19 cellular contexts compared by ENCODE assay signal in genomic region chr5:177609076-177610059, GRCh38. TPM values are rescaled to one million over a fixed set of nuclear protein-coding genes. Genes with fewer than 3 reads are reported as not detected.
DNase-seq lines count a peak whose midpoint lies in the region; ATAC-seq, FAIRE-seq and TF ChIP-seq lines count a peak whose summit lies in the region.
"Had no signal": no experiment of that assay in that cellular context is flagged by ENCODE, and none has a peak within 500 bp of the region (broad histone marks: within the 10 kb centered on the region; RNA-seq: fewer than 3 reads in every experiment).

No MANE protein-coding gene starts in this region.

- H3K4me1 ChIP-seq in Karpas-422 (ENCODE audit: low read length) (no peaks in the 10 kb centered on the region), H1 (replicated peaks in 1 of 4; ENCODE audit: control insufficient read depth in 3 of 4, insufficient read depth in 4 of 4, low read length in 3 of 4) (peaks cover 0 to 17% (median 10%) of the 10 kb centered on the region in 4 experiments; a peak in 5 of 7 replicates), thyroid gland (peaks cover 0 to 8% of the 10 kb centered on the region in 2 donors)

- intact Hi-C loops in sciatic nerve (cut with DNase I) (no loop called here), thyroid gland (cut with DNase I) (no loop called here)

- H2BK20ac ChIP-seq in H1 (ENCODE audit: low read length) = no peak overlapping the region

- ATAC-seq in sciatic nerve = no peak

- H3K36me3 ChIP-seq in Karpas-422 (ENCODE audit: insufficient read depth, low read length) (no peaks in the 10 kb centered on the region; the same call in 1 of the 2 replicates), H1 (ENCODE audit: control insufficient read depth in 2 of 4, insufficient read depth in 4 of 4, low read length in 3 of 4) (peaks cover 0 to 7% (median 0%) of the 10 kb centered on the region in 4 experiments; a peak in 2 of 8 replicates), thyroid gland (no peaks in the 10 kb centered on the region)

- H2BK15ac ChIP-seq in H1 (ENCODE audit: low read length) = no peak overlapping the region

- H3K9ac ChIP-seq in Karpas-422 (ENCODE audit: low read length) = no peak overlapping the region
- no peak overlapping the region for H3K9ac ChIP-seq in H1 (replicated peaks in 1 of 4; ENCODE audit: extremely low read depth in 1 of 4, low read depth in 3 of 4, low read length in 3 of 4)
- H3K9ac ChIP-seq: GM23248, KMS-11 had no signal

- no peak overlapping the region for H3K56ac ChIP-seq in H1 (replicated peaks; ENCODE audit: insufficient read length, low read depth, low read length)

- no peaks in the 10 kb centered on the region for H3K9me3 Mint-ChIP-seq in type B pancreatic cell
- H3K9me3 Mint-ChIP-seq: CD4-positive, CD25-positive, alpha-beta regulatory T cell had no signal

- no peak for TF ChIP-seq RAD21 in H1 (IDR thresholded peaks at IDR 0.05 in 1 of 2, conservative IDR thresholded peaks at IDR 0.05 in 1 of 2; ENCODE audit: low read depth in 2 of 2, low read length in 2 of 2)

- 91% methylated on average over 20 of the region's 21 CpGs; no CpG with 5 or more reads in 1 of the 2 experiments for WGBS in H1 (ENCODE audit: extremely low coverage in 1 of 2, insufficient coverage in 1 of 2, insufficient read length in 1 of 2, insufficient replicate concordance in 2 of 2, low coverage in 1 of 2, low lambda C conversion rate in 2 of 2, missing lambda C conversion rate in 1 of 2), 2 experiments
- WGBS in thyroid gland, 2 donors = 84% methylated on average over 6 to 16 of the region's 21 CpGs

- no peaks in the 10 kb centered on the region for H3K79me1 ChIP-seq in H1 (ENCODE audit: low read depth, low read length)

- no peaks in the 10 kb centered on the region for H4K20me1 ChIP-seq in Karpas-422 (ENCODE audit: insufficient read depth, low read depth, low read length)
- peaks cover 0 to 4% of the 10 kb centered on the region in 2 experiments for H4K20me1 ChIP-seq in H1 (replicated peaks in 1 of 2; ENCODE audit: control insufficient read depth in 1 of 2, insufficient read depth in 2 of 2, low read length in 2 of 2)

- no peak overlapping the region for H3K27ac ChIP-seq in Karpas-422 (ENCODE audit: low read length)
- no peak overlapping the region for H3K27ac ChIP-seq in H1 (ENCODE audit: low read depth, low read length)
- H3K27ac ChIP-seq in thyroid gland = no peak overlapping the region
- H3K27ac ChIP-seq: GM23248, KMS-11, PC-9 had no signal

- no peak overlapping the region for H3K4ac ChIP-seq in H1 (replicated peaks; ENCODE audit: insufficient read length, low read depth, low read length)

- no peaks in the 10 kb centered on the region for H3K9me2 ChIP-seq in Karpas-422 (replicated peaks; ENCODE audit: insufficient read depth, low read length)

- no peaks in the 10 kb centered on the region for H3K27me3 Mint-ChIP-seq in type B pancreatic cell
- H3K27me3 Mint-ChIP-seq: CD4-positive, CD25-positive, alpha-beta regulatory T cell had no signal

- FAIRE-seq in GM12891 (lab: Jason Lieb, UNC) = no peak
- no peak for FAIRE-seq in H1 (lab: Jason Lieb, UNC)

- no peak overlapping the region for H3K18ac ChIP-seq in H1 (ENCODE audit: extremely low read depth, low read length)

- H3K79me2 ChIP-seq in Karpas-422 (ENCODE audit: low read length) (no peaks in the 10 kb centered on the region), H1 (ENCODE audit: control insufficient read depth in 1 of 2, insufficient read depth in 2 of 2, low read length in 2 of 2) (no peaks in the 10 kb centered on the region)

- no peak overlapping the region for H2AK5ac ChIP-seq in H1 (ENCODE audit: low read depth, low read length)

- H3K27ac Mint-ChIP-seq in type B pancreatic cell = no peak overlapping the region

- H3K36me3 Mint-ChIP-seq in type B pancreatic cell = peaks cover 8% of the 10 kb centered on the region

- CTCF ChIA-PET in H1 (lab: Charles Lee; ENCODE audit: partially characterized antibody) = interaction anchor here (0.6 to 2.4 kb wide), 7 partner anchors 10 to 457 kb away, joined by 3 to 14 read pairs (median 5); no protein-coding TSS in a partner anchor

- no peak overlapping the region for H2BK120ac ChIP-seq in H1 (replicated peaks; ENCODE audit: low read depth, low read length)

- no peak overlapping the region; the same call in 1 of the 2 replicates for H2BK5ac ChIP-seq in H1 (ENCODE audit: low read depth, low read length)

- H3K23ac ChIP-seq in H1 (ENCODE audit: insufficient read length) = no peak overlapping the region

- H4K5ac ChIP-seq in H1 (ENCODE audit: insufficient read length, low read depth, low read length) = no peak overlapping the region

- H3K9me3 ChIP-seq in Karpas-422 (ENCODE audit: low read length) (no peaks in the 10 kb centered on the region), H1 (ENCODE audit: insufficient read depth in 2 of 2, low read depth in 1 of 2, low read length in 1 of 2) (no peaks in the 10 kb centered on the region), thyroid gland (no peaks in the 10 kb centered on the region)

- no peaks in the 10 kb centered on the region for H3K23me2 ChIP-seq in H1 (ENCODE audit: low read depth, low read length)

- H4K91ac ChIP-seq in H1 (replicated peaks; ENCODE audit: insufficient read length, low read length) = no peak overlapping the region

- TF ChIP-seq EP300 in H1 (IDR thresholded peaks at IDR 0.05; ENCODE audit: borderline replicate concordance in 1 of 2, low read depth in 2 of 2, low read length in 2 of 2) = no peak

- no peak overlapping the region for H2BK12ac ChIP-seq in H1 (ENCODE audit: low read depth, low read length)

- H3K4me3 ChIP-seq in Karpas-422 (ENCODE audit: low read length) (no peak overlapping the region), H1 (ENCODE audit: extremely low read depth in 1 of 4, insufficient read depth in 2 of 4, low read depth in 3 of 4, low read length in 4 of 4) (no peak overlapping the region), thyroid gland (replicated peaks in 1 of 3) (no peak overlapping the region)
- H3K4me3 ChIP-seq: GM23248, PC-9 had no signal

- H4K8ac ChIP-seq in H1 (ENCODE audit: extremely low read depth, insufficient read depth, low read length) = no peak overlapping the region

- DNase-seq in GM12891 (ENCODE audit: insufficient read length, low spot score) = no peak
- peak; percentile 37 for DNase-seq in Karpas-422
- peak in 1 of 2 experiments; percentile 45 for DNase-seq in H1 (ENCODE audit: low read depth in 1 of 2, low spot score in 2 of 2)
- peak; percentile 49 for DNase-seq in sciatic nerve (ENCODE audit: low spot score)
- DNase-seq in thyroid gland = no peak
- no peak for DNase-seq in HuH-7 (ENCODE audit: low spot score)
- no peak for DNase-seq in type B pancreatic cell (ENCODE audit: extremely low spot score, unreplicated experiment)
- DNase-seq: ACHN; AML-193; CD4-positive, CD25-positive, alpha-beta regulatory T cell; EL; GM23248; NCI-H1048; NCI-H146; NCI-H2081 treated with DMSO at 0.1 percent for 48 hours; NCI-H524 treated with DMSO at 0.1 percent for 48 hours; NK-92 treated with Interleukin-12 subunit alpha and Interleukin-12 subunit beta, amount 100 ng/mL, for 24 hours; PC-9 had no signal

- no peak for TF ChIP-seq CTCF in H1 (IDR thresholded peaks at IDR 0.05; ENCODE audit: control extremely low read depth in 1 of 3, insufficient read depth in 1 of 3, low read depth in 1 of 3, low read length in 3 of 3)
- no peak for TF ChIP-seq CTCF in thyroid gland (IDR thresholded peaks at IDR 0.05)
- no peak for TF ChIP-seq CTCF in type B pancreatic cell (conservative IDR thresholded peaks at IDR 0.05)

- POLR2A ChIA-PET in H1 (lab: Charles Lee; ENCODE audit: partially characterized antibody) = interaction anchor here (0.6 to 8.5 kb wide), 5 partner anchors 9 to 54 kb away, joined by 3 to 72 read pairs (median 5); partner anchors contain the start of genes B4GALT7 and TMED9

- H3K4me2 ChIP-seq in Karpas-422 (ENCODE audit: low read depth, low read length, poor library complexity, severe bottlenecking) (no peak overlapping the region), H1 (ENCODE audit: insufficient read depth in 1 of 2, low read depth in 2 of 2, low read length in 2 of 2) (no peak overlapping the region)
- H3K4me2 ChIP-seq: KMS-11, PC-9 had no signal

- peaks cover 8% of the 10 kb centered on the region for H3K4me1 Mint-ChIP-seq in type B pancreatic cell (ENCODE audit: unreplicated experiment)

- no peak overlapping the region for H3K14ac ChIP-seq in H1 (ENCODE audit: insufficient read length)

- H3K27me3 ChIP-seq in Karpas-422 (ENCODE audit: low read length) (no peaks in the 10 kb centered on the region), H1 (replicated peaks in 1 of 4; ENCODE audit: control insufficient read depth in 3 of 4, extremely low read depth in 1 of 4, insufficient read depth in 3 of 4, low read length in 3 of 4) (no peaks in the 10 kb centered on the region), thyroid gland (no peaks in the 10 kb centered on the region)

- no peak for TF ChIP-seq POLR2A in GM12891 (IDR thresholded peaks at IDR 0.05; ENCODE audit: low read depth, low read length)
- no peak for TF ChIP-seq POLR2A in H1 (IDR thresholded peaks at IDR 0.05; ENCODE audit: control extremely low read depth in 1 of 2, low read depth in 2 of 2, low read length in 2 of 2)
- TF ChIP-seq POLR2A in thyroid gland (IDR thresholded peaks at IDR 0.05) = no peak

- no peak overlapping the region for H3K4me3 Mint-ChIP-seq in type B pancreatic cell
- H3K4me3 Mint-ChIP-seq: CD4-positive, CD25-positive, alpha-beta regulatory T cell had no signal

- H2AFZ ChIP-seq in Karpas-422 (ENCODE audit: low read length) (no peak overlapping the region), H1 (ENCODE audit: low read length) (no peak overlapping the region)
- H2AFZ ChIP-seq: GM23248, PC-9 had no signal

RNA-seq across cellular contexts. Expression of gene B4GALT7, which starts 9.4 kb away (rescaled TPM):
- 13.4 TPM for polyA plus RNA-seq in GM12891 (2012; ENCODE audit: low read depth, missing spikeins)
- 24.8 and 42.2 TPM in 2 replicates for total RNA-seq in Karpas-422 (2014; rRNA removed; shearing (Covaris generic); ENCODE audit: low replicate concordance)
- 17.3 and 18.7 TPM in 2 replicates for total RNA-seq in H1 (2021; fragmentation: NEBNext Ultra II Directional; extraction: Animal tissue kit (Norgen Biotek cat#: 25700))
- polyA plus RNA-seq in H1 (2011; rRNA removed) = 31.9 and 38.1 TPM in 2 replicates
- 20.5 TPM for polyA plus RNA-seq in H1 (2011; cell fraction: cytosol; rRNA removed)
- polyA plus RNA-seq in H1 (2011; cell fraction: nucleus; rRNA removed) = 31.9 TPM
- 11.0 to 19.8 TPM (median 17.2 TPM) in 4 replicates for polyA plus RNA-seq in H1 (2012, experiment 1 of 2)
- polyA plus RNA-seq in H1 (2012, experiment 2 of 2) = 15.4 TPM
- polyA plus RNA-seq in H1 (2013, experiment 1 of 2) = 18.9 TPM
- polyA plus RNA-seq in H1 (2013, experiment 2 of 2) = 18.5 TPM
- polyA minus RNA-seq in H1 (2011; rRNA and poly(A)+ RNA removed) = 8.7 and 14.8 TPM in 2 replicates
- polyA minus RNA-seq in H1 (2011; cell fraction: cytosol; rRNA and poly(A)+ RNA removed) = 12.3 TPM
- 21.8 TPM for polyA minus RNA-seq in H1 (2011; cell fraction: nucleus; rRNA and poly(A)+ RNA removed)
- 16.5 TPM for total RNA-seq in sciatic nerve
- 10 to 100 TPM; 27.9 to 47.2 (median 38.9) TPM for total RNA-seq in thyroid gland
- total RNA-seq in type B pancreatic cell (ENCODE audit: low replicate concordance) = 30.9 and 31.0 TPM in 2 replicates

RNA-seq across cellular contexts. Expression of gene TMED9, which starts 17.4 kb away (rescaled TPM):
- polyA plus RNA-seq in GM12891 (2012; ENCODE audit: low read depth, missing spikeins) = 119 TPM
- 33.2 and 69.3 TPM in 2 replicates for total RNA-seq in Karpas-422 (2014; rRNA removed; shearing (Covaris generic); ENCODE audit: low replicate concordance)
- 156 and 160 TPM in 2 replicates for total RNA-seq in H1 (2021; fragmentation: NEBNext Ultra II Directional; extraction: Animal tissue kit (Norgen Biotek cat#: 25700))
- 130 and 141 TPM in 2 replicates for polyA plus RNA-seq in H1 (2011; rRNA removed)
- polyA plus RNA-seq in H1 (2011; cell fraction: cytosol; rRNA removed) = 185 TPM
- polyA plus RNA-seq in H1 (2011; cell fraction: nucleus; rRNA removed) = 119 TPM
- 124 to 218 TPM (median 205 TPM) in 4 replicates for polyA plus RNA-seq in H1 (2012, experiment 1 of 2)
- polyA plus RNA-seq in H1 (2012, experiment 2 of 2) = 162 TPM
- polyA plus RNA-seq in H1 (2013, experiment 1 of 2) = 141 TPM
- 178 TPM for polyA plus RNA-seq in H1 (2013, experiment 2 of 2)
- 187 and 190 TPM in 2 replicates for polyA minus RNA-seq in H1 (2011; rRNA and poly(A)+ RNA removed)
- 74.6 TPM for polyA minus RNA-seq in H1 (2011; cell fraction: cytosol; rRNA and poly(A)+ RNA removed)
- 46.5 TPM for polyA minus RNA-seq in H1 (2011; cell fraction: nucleus; rRNA and poly(A)+ RNA removed)
- total RNA-seq in sciatic nerve = 81.0 TPM
- 100 to 1,000 TPM in 2 of 4 donors, 10 to 100 TPM in 2; 86.9 to 162 (median 115) TPM for total RNA-seq in thyroid gland
- total RNA-seq in type B pancreatic cell (ENCODE audit: low replicate concordance) = 161 and 225 TPM in 2 replicates

RNA-seq across cellular contexts. Expression of gene FAM193B, which starts 55.0 kb away (rescaled TPM):
- 28.6 TPM for polyA plus RNA-seq in GM12891 (2012; ENCODE audit: low read depth, missing spikeins)
- total RNA-seq in Karpas-422 (2014; rRNA removed; shearing (Covaris generic); ENCODE audit: low replicate concordance) = 48.3 and 59.6 TPM in 2 replicates
- total RNA-seq in H1 (2021; fragmentation: NEBNext Ultra II Directional; extraction: Animal tissue kit (Norgen Biotek cat#: 25700)) = 69.8 and 75.2 TPM in 2 replicates
- 49.9 and 91.8 TPM in 2 replicates for polyA plus RNA-seq in H1 (2011; rRNA removed)
- polyA plus RNA-seq in H1 (2011; cell fraction: cytosol; rRNA removed) = 70.5 TPM
- 384 TPM for polyA plus RNA-seq in H1 (2011; cell fraction: nucleus; rRNA removed)
- 57.7 to 86.6 TPM (median 81.0 TPM) in 4 replicates for polyA plus RNA-seq in H1 (2012, experiment 1 of 2)
- polyA plus RNA-seq in H1 (2012, experiment 2 of 2) = 67.9 TPM
- 59.7 TPM for polyA plus RNA-seq in H1 (2013, experiment 1 of 2)
- polyA plus RNA-seq in H1 (2013, experiment 2 of 2) = 54.0 TPM
- 23.4 and 37.6 TPM in 2 replicates for polyA minus RNA-seq in H1 (2011; rRNA and poly(A)+ RNA removed)
- polyA minus RNA-seq in H1 (2011; cell fraction: cytosol; rRNA and poly(A)+ RNA removed) = 34.4 TPM
- 53.4 TPM for polyA minus RNA-seq in H1 (2011; cell fraction: nucleus; rRNA and poly(A)+ RNA removed)
- 113 TPM for total RNA-seq in sciatic nerve
- 10 to 100 TPM; 38.0 to 54.7 (median 46.6) TPM for total RNA-seq in thyroid gland
- total RNA-seq in type B pancreatic cell (ENCODE audit: low replicate concordance) = 83.1 and 103 TPM in 2 replicates

Comparison
In these comparisons a context has a peak if more than half of its experiments do, and no peak if none do; other contexts are left out.
1. DNase-seq: peak in Karpas-422 (single experiment) and sciatic nerve (single experiment); none in GM12891 (single experiment), thyroid gland (0 of 2), HuH-7 (single experiment) and type B pancreatic cell (single experiment).